ENCODE assay signal across 23 cellular contexts in genomic region chr9:70121818-70122436, GRCh38.
DNase-seq lines count a peak whose midpoint lies in the region; ATAC-seq and TF ChIP-seq lines count a peak whose summit lies in the region.
"Had no signal": no experiment of that assay in that cellular context is flagged by ENCODE, and none has a peak within 500 bp of the region (broad histone marks: within the 10 kb centered on the region; RNA-seq: fewer than 3 reads in every experiment).

No MANE protein-coding gene starts in this region.

- H3K27me3 Mint-ChIP-seq in chondrocyte (ENCODE audit: low read depth) = no peaks in the 10 kb centered on the region

- H3K9me3 ChIP-seq in left ventricle myocardium inferior (replicated peaks) = no peaks in the 10 kb centered on the region
- H3K9me3 ChIP-seq in colonic mucosa = no peaks in the 10 kb centered on the region
- H3K9me3 ChIP-seq: A549, HAP-1, heart left ventricle, stomach, vagina had no signal

- H3K27me3 ChIP-seq in left ventricle myocardium inferior (ENCODE audit: low read depth) = no peaks in the 10 kb centered on the region
- H3K27me3 ChIP-seq in colonic mucosa = no peaks in the 10 kb centered on the region
- H3K27me3 ChIP-seq: heart left ventricle, neural progenitor cell, stomach, vagina had no signal

- H3K27ac Mint-ChIP-seq in chondrocyte (ENCODE audit: unreplicated experiment) = peak overlapping the region; percentile 73
- no peak overlapping the region for H3K27ac Mint-ChIP-seq in activated naive CD4-positive, alpha-beta T cell treated with anti-CD3 and anti-CD28 coated beads, Interleukin-2, amount 50 U/mL, for 72 hours
- H3K27ac Mint-ChIP-seq: immature natural killer cell, neural progenitor cell, T-cell had no signal

- H3K36me3 ChIP-seq in left ventricle myocardium inferior = peaks cover 7% of the 10 kb centered on the region
- H3K36me3 ChIP-seq in colonic mucosa = no peaks in the 10 kb centered on the region
- H3K36me3 ChIP-seq: HAP-1, neural progenitor cell had no signal

- TF ChIP-seq CTCF in left ventricle myocardium inferior (IDR thresholded peaks at IDR 0.05; ENCODE audit: borderline replicate concordance) (no peak), chondrocyte (IDR thresholded peaks at IDR 0.05) (no peak), colonic mucosa (IDR thresholded peaks at IDR 0.05) (no peak)

- H3K4me1 ChIP-seq in left ventricle myocardium inferior (peaks cover 20% of the 10 kb centered on the region), colonic mucosa (no peaks in the 10 kb centered on the region)
- H3K4me1 ChIP-seq: A549, HAP-1, neural progenitor cell had no signal

- H3K9ac ChIP-seq in colonic mucosa (ENCODE audit: low read depth in 2 of 2, low read length in 2 of 2) = no peak overlapping the region
- H3K9ac ChIP-seq: neural progenitor cell had no signal

- intact Hi-C loops in left ventricle myocardium inferior (cut with micrococcal nuclease) = no loop called here
- intact Hi-C loops in Right ventricle myocardium inferior (cut with DNase I) = no loop called here
- intact Hi-C loops in colonic mucosa (cut with DNase I) = no loop called here

- no peak for ATAC-seq in Right ventricle myocardium inferior
- no peak for ATAC-seq in activated naive CD4-positive, alpha-beta T cell treated with anti-CD3 and anti-CD28 coated beads, Interleukin-2, amount 50 U/mL, for 72 hours
- ATAC-seq: T-cell had no signal

- H3K4me3 Mint-ChIP-seq in chondrocyte (ENCODE audit: unreplicated experiment) = no peak overlapping the region
- H3K4me3 Mint-ChIP-seq: immature natural killer cell, neural progenitor cell, T-cell had no signal

- peak overlapping the region; percentile 57 for H3K27ac ChIP-seq in left ventricle myocardium inferior (replicated peaks)
- H3K27ac ChIP-seq in colonic mucosa = no peak overlapping the region
- H3K27ac ChIP-seq: neural progenitor cell, vagina, VCaP had no signal

- peaks cover 69% of the 10 kb centered on the region for H3K4me1 Mint-ChIP-seq in chondrocyte (ENCODE audit: low read depth)
- H3K4me1 Mint-ChIP-seq: immature natural killer cell, neural progenitor cell, T-cell had no signal

- H3K9me3 Mint-ChIP-seq in chondrocyte (ENCODE audit: low read depth) = peaks cover 2% of the 10 kb centered on the region
- peaks cover 0 to 3% of the 10 kb centered on the region in 2 donors for H3K9me3 Mint-ChIP-seq in activated naive CD4-positive, alpha-beta T cell treated with anti-CD3 and anti-CD28 coated beads, Interleukin-2, amount 50 U/mL, for 72 hours
- H3K9me3 Mint-ChIP-seq: immature natural killer cell, neural progenitor cell, T-cell had no signal

- H3K36me3 Mint-ChIP-seq in chondrocyte (ENCODE audit: low read depth) = peaks cover 36% of the 10 kb centered on the region
- no peaks in the 10 kb centered on the region for H3K36me3 Mint-ChIP-seq in activated naive CD4-positive, alpha-beta T cell treated with anti-CD3 and anti-CD28 coated beads, Interleukin-2, amount 50 U/mL, for 72 hours
- H3K36me3 Mint-ChIP-seq: immature natural killer cell, neural progenitor cell, T-cell had no signal

- DNase-seq in left ventricle myocardium inferior (no peak), Right ventricle myocardium inferior (ENCODE audit: missing footprints) (no peak), chondrocyte (ENCODE audit: low spot score) (no peak), kidney tubule cell (ENCODE audit: low spot score) (peak; percentile 56), stromal cell of bone marrow (ENCODE audit: low read depth) (peak; percentile 90), foreskin melanocyte (no peak), colonic mucosa (no peak)
- no peak for DNase-seq in activated naive CD4-positive, alpha-beta T cell treated with anti-CD3 and anti-CD28 coated beads, Interleukin-2, amount 50 U/mL, for 72 hours (ENCODE audit: low spot score in 2 of 2)
- DNase-seq: activated CD8-positive, alpha-beta memory T cell treated with anti-CD3 and anti-CD28 coated beads for 24 hours; cerebellar nuclear complex; DMS79; heart left ventricle; immature natural killer cell; mesendoderm; NCI-H1105 treated with DMSO at 0.1 percent for 48 hours; NCI-H226; stomach; T-cell had no signal

- H3K4me3 ChIP-seq in left ventricle myocardium inferior (no peak overlapping the region), colonic mucosa (no peak overlapping the region)
- H3K4me3 ChIP-seq: A549, HAP-1, heart left ventricle, neural progenitor cell, stomach, vagina had no signal

Comparison
In these comparisons a context has a peak if more than half of its experiments do, and no peak if none do; other contexts are left out.
1. DNase-seq: peak in kidney tubule cell (single experiment) and stromal cell of bone marrow (single experiment); none in left ventricle myocardium inferior (single experiment), Right ventricle myocardium inferior (single experiment), chondrocyte (single experiment), activated naive CD4-positive, alpha-beta T cell treated with anti-CD3 and anti-CD28 coated beads, Interleukin-2, amount 50 U/mL, for 72 hours (0 of 2), foreskin melanocyte (single experiment) and colonic mucosa (single experiment).